29 cellular contexts compared by ENCODE assay signal in genomic region chr13:67395577-67395976, GRCh38.
"Had no signal": no experiment of that assay in that cellular context is flagged by ENCODE, and none has a peak within 500 bp of the region (broad histone marks: within the 10 kb centered on the region; RNA-seq: fewer than 3 reads in every experiment).

No MANE protein-coding gene starts in this region.

- H3K27me3 ChIP-seq: adrenal gland, body of pancreas, brain microvascular endothelial cell, breast epithelium had no signal

- H3K4me1 ChIP-seq: adrenal gland, body of pancreas, breast epithelium had no signal

- H3K27ac ChIP-seq: adrenal gland, body of pancreas, brain microvascular endothelial cell, breast epithelium, VCaP had no signal

- H3K4me3 ChIP-seq: adrenal gland, body of pancreas, breast epithelium had no signal

- H3K36me3 ChIP-seq: adrenal gland, brain microvascular endothelial cell, breast epithelium had no signal

- DNase-seq: activated B cell treated with CpG ODN at 0.5 μM for 24 hours; activated CD4-positive, alpha-beta memory T cell treated with anti-CD3 and anti-CD28 coated beads for 36 hours; activated CD4-positive, alpha-beta T cell treated with anti-CD3 and anti-CD28 coated beads for 4 hours; activated CD4-positive, alpha-beta T cell treated with anti-CD3 and anti-CD28 coated beads, Interleukin-2, amount 10 ng/mL, durations not matched to agents 24 days and 14 days; activated CD4-positive, alpha-beta T cell treated with anti-CD3 and anti-CD28 coated beads, Interleukin-2, amount 50 U/mL, for 1 hour; activated CD4-positive, alpha-beta T cell treated with anti-CD3 and anti-CD28 coated beads, Interleukin-2, amount 50 U/mL, for 4 hours; activated CD4-positive, CD25-positive, alpha-beta regulatory T cell treated with anti-CD3 and anti-CD28 coated beads, Interleukin-2, amount 50 U/mL, for 72 hours; activated CD8-positive, alpha-beta memory T cell treated with anti-CD3 and anti-CD28 coated beads, Interleukin-2, amount 50 U/mL, for 4 hours; activated CD8-positive, alpha-beta T cell treated with anti-CD3 and anti-CD28 coated beads for 36 hours; activated effector memory CD4-positive, alpha-beta T cell treated with anti-CD3 and anti-CD28 coated beads, Interleukin-2, amount 50 U/mL, for 16 hours; activated gamma-delta T cell treated with Interleukin-2 at 50 U/mL for 16 hours; activated naive CD4-positive, alpha-beta T cell; activated naive CD4-positive, alpha-beta T cell treated with anti-CD3 and anti-CD28 coated beads for 36 hours; activated naive CD4-positive, alpha-beta T cell treated with anti-CD3 and anti-CD28 coated beads, Interleukin-2, amount 50 U/mL, for 16 hours; activated naive CD8-positive, alpha-beta T cell treated with anti-CD3 and anti-CD28 coated beads for 36 hours; activated T-cell treated with anti-CD3 and anti-CD28 coated beads for 4 hours; activated T-cell treated with anti-CD3 and anti-CD28 coated beads, Interleukin-2, amount 50 U/mL, for 1 hour; activated T-cell treated with anti-CD3 and anti-CD28 coated beads, Interleukin-2, amount 50 U/mL, for 4 hours; activated T-cell treated with anti-CD3 and anti-CD28 coated beads, Interleukin-2, amount 50 U/mL, for 72 hours; adrenal gland; amniotic stem cell; aorta; body of pancreas; brain microvascular endothelial cell; central memory CD4-positive, alpha-beta T cell; T-helper 2 cell; T-helper 9 cell had no signal

- H3K9me3 ChIP-seq: adrenal gland, body of pancreas, breast epithelium had no signal
